11 cellular contexts compared by ENCODE assay signal in genomic region chr9:136242908-136243525, GRCh38. TPM values are rescaled to one million over a fixed set of nuclear protein-coding genes. Genes with fewer than 3 reads are reported as not detected.
DNase-seq lines count a peak whose midpoint lies in the region; ATAC-seq, FAIRE-seq and TF ChIP-seq lines count a peak whose summit lies in the region.
"Had no signal": no experiment of that assay in that cellular context is flagged by ENCODE, and none has a peak within 500 bp of the region (broad histone marks: within the 10 kb centered on the region; RNA-seq: fewer than 3 reads in every experiment).

No MANE protein-coding gene starts in this region.

- no peaks in the 10 kb centered on the region for H3K9me3 ChIP-seq in CD4-positive, alpha-beta memory T cell (ENCODE audit: control insufficient read depth in 1 of 2, low read length in 2 of 2)
- H3K9me3 ChIP-seq in keratinocyte (ENCODE audit: control insufficient read depth, low read depth, low read length), result no peaks in the 10 kb centered on the region
- H3K9me3 ChIP-seq: right lobe of liver had no signal

- peaks cover 3% of the 10 kb centered on the region for H3K9me1 ChIP-seq in keratinocyte (ENCODE audit: control insufficient read depth, extremely low read depth, insufficient read depth, low read length)

- POLR2A ChIA-PET in CD4-positive, alpha-beta memory T cell (lab: Charles Lee; ENCODE audit: partially characterized antibody), result interaction anchor here (1.3 kb wide), 1 partner anchor 24 kb away, joined by 7 read pairs; no protein-coding TSS in a partner anchor

- TF ChIP-seq CTCF in keratinocyte (optimal IDR thresholded peaks at IDR 0.05 in 1 of 3, IDR thresholded peaks at IDR 0.05 in 1 of 3, conservative IDR thresholded peaks at IDR 0.05 in 1 of 3; ENCODE audit: extremely low read depth in 1 of 3, insufficient read depth in 2 of 3, low read length in 3 of 3), result peak in 2 of 3 experiments; percentile 20 to 54

- H3K4me1 ChIP-seq in CD4-positive, alpha-beta memory T cell (ENCODE audit: insufficient read depth, low read length), result peaks cover 35% of the 10 kb centered on the region
- peaks cover 24% of the 10 kb centered on the region for H3K4me1 ChIP-seq in keratinocyte (ENCODE audit: control insufficient read depth, extremely low read depth, insufficient read depth, low read length)

- no peaks in the 10 kb centered on the region for H3K9me3 Mint-ChIP-seq in CD4-positive, alpha-beta memory T cell
- H3K9me3 Mint-ChIP-seq in T-helper 2 cell treated with Interferon-gamma antibody and Interleukin-4, amounts not matched to agents 5 μg/mL and 100 μg/mL, for 36 hours, result no peaks in the 10 kb centered on the region

- TF ChIP-seq POLR2A in GM12891 (IDR thresholded peaks at IDR 0.05; ENCODE audit: low read depth, low read length), result no peak

- H3K36me3 ChIP-seq in CD4-positive, alpha-beta memory T cell (ENCODE audit: insufficient read depth, low read length), result no peaks in the 10 kb centered on the region
- H3K36me3 ChIP-seq in keratinocyte (ENCODE audit: control insufficient read depth in 2 of 2, extremely low read depth in 1 of 2, insufficient read depth in 2 of 2, low read length in 2 of 2), result peaks cover 1 to 7% of the 10 kb centered on the region in 2 experiments
- H3K36me3 ChIP-seq: right lobe of liver had no signal

- intact Hi-C loops in CD4-positive, alpha-beta memory T cell (cut with micrococcal nuclease), result loop anchor here (10.0 kb wide), 1 partner anchor 128 kb away; the partner anchor contains the start of gene TMEM250
- intact Hi-C loops in posterior cingulate gyrus (cut with DNase I), result no loop called here
- intact Hi-C loops in left ventricle myocardium superior (cut with micrococcal nuclease), result no loop called here

- CTCF ChIA-PET in CD4-positive, alpha-beta memory T cell (lab: Charles Lee; ENCODE audit: partially characterized antibody), result no interaction called here

- H3K4me1 Mint-ChIP-seq in CD4-positive, alpha-beta memory T cell, result peaks cover 26 to 54% (median 36%) of the 10 kb centered on the region in 4 donors
- peaks cover 29% of the 10 kb centered on the region for H3K4me1 Mint-ChIP-seq in T-helper 2 cell treated with Interferon-gamma antibody and Interleukin-4, amounts not matched to agents 5 μg/mL and 100 μg/mL, for 36 hours (ENCODE audit: low read depth)

- peak overlapping the region; percentile 19 for H3K27ac ChIP-seq in CD4-positive, alpha-beta memory T cell (ENCODE audit: low read depth, low read length)
- no peak overlapping the region for H3K27ac ChIP-seq in keratinocyte (ENCODE audit: control insufficient read depth, insufficient read depth, low read length)
- H3K27ac ChIP-seq: right lobe of liver had no signal

- H3K27ac Mint-ChIP-seq in CD4-positive, alpha-beta memory T cell, result peak overlapping the region in 6 of 7 donors; percentile 60 to 93 (median 80)
- peak overlapping the region; percentile 86 for H3K27ac Mint-ChIP-seq in T-helper 2 cell treated with Interferon-gamma antibody and Interleukin-4, amounts not matched to agents 5 μg/mL and 100 μg/mL, for 36 hours

- DNase-seq in CD4-positive, alpha-beta memory T cell, result peak in 1 of 5 donors; percentile 27
- DNase-seq in GM12891 (ENCODE audit: insufficient read length, low spot score), result no peak
- no peak for DNase-seq in T-helper 2 cell treated with Interferon-gamma antibody and Interleukin-4, amounts not matched to agents 5 μg/mL and 100 μg/mL, for 36 hours (ENCODE audit: low spot score)
- no peak for DNase-seq in keratinocyte (ENCODE audit: low read depth, low spot score)
- DNase-seq in posterior cingulate gyrus, result no peak
- no peak for DNase-seq in left ventricle myocardium superior
- DNase-seq: activated CD4-positive, CD25-positive, alpha-beta regulatory T cell; right lobe of liver had no signal

- H3K79me2 ChIP-seq in keratinocyte (ENCODE audit: control insufficient read depth, insufficient read depth, low read length), result peaks cover 56% of the 10 kb centered on the region

- peaks cover 23% of the 10 kb centered on the region for H4K20me1 ChIP-seq in keratinocyte (ENCODE audit: control insufficient read depth, extremely low read depth, insufficient read depth, low read length)

- no peaks in the 10 kb centered on the region for H3K27me3 Mint-ChIP-seq in CD4-positive, alpha-beta memory T cell
- H3K27me3 Mint-ChIP-seq in T-helper 2 cell treated with Interferon-gamma antibody and Interleukin-4, amounts not matched to agents 5 μg/mL and 100 μg/mL, for 36 hours (ENCODE audit: low read depth), result peaks cover 4% of the 10 kb centered on the region

- H2AFZ ChIP-seq in keratinocyte (ENCODE audit: control insufficient read depth, low read length), result no peak overlapping the region

- dilution Hi-C loops in keratinocyte (cut with MboI; ENCODE audit: extremely low pct_ligation_motif_present, low sequenced_read_pairs), result no loop called here

- ATAC-seq in GM18870 (IDR thresholded peaks at IDR 0.05; ENCODE audit: unreplicated experiment) (no peak), GM21390 (IDR thresholded peaks at IDR 0.05; ENCODE audit: unreplicated experiment) (no peak), left ventricle myocardium superior (no peak)

- no peak overlapping the region for H3K9ac ChIP-seq in keratinocyte (ENCODE audit: control insufficient read depth, extremely low read depth, insufficient read depth, low read length)

- FAIRE-seq in GM12891 (lab: Jason Lieb, UNC), result peak; percentile 67
- no peak for FAIRE-seq in keratinocyte (lab: Jason Lieb, UNC)

- no peak overlapping the region for H3K4me3 ChIP-seq in CD4-positive, alpha-beta memory T cell (ENCODE audit: low read length in 2 of 2)
- no peak overlapping the region for H3K4me3 ChIP-seq in keratinocyte (ENCODE audit: control insufficient read depth in 2 of 3, extremely low read depth in 1 of 3, insufficient read depth in 2 of 3, low read depth in 1 of 3, low read length in 3 of 3)
- H3K4me3 ChIP-seq: right lobe of liver had no signal

- no peaks in the 10 kb centered on the region for H3K27me3 ChIP-seq in CD4-positive, alpha-beta memory T cell (ENCODE audit: insufficient read depth, low read length)
- H3K27me3 ChIP-seq in keratinocyte (ENCODE audit: control insufficient read depth, extremely low read depth, insufficient read depth, low read length), result peaks cover 17% of the 10 kb centered on the region
- H3K27me3 ChIP-seq: right lobe of liver had no signal

- H3K36me3 Mint-ChIP-seq in CD4-positive, alpha-beta memory T cell, result peaks cover 0 to 8% of the 10 kb centered on the region in 2 donors
- peaks cover 5% of the 10 kb centered on the region for H3K36me3 Mint-ChIP-seq in T-helper 2 cell treated with Interferon-gamma antibody and Interleukin-4, amounts not matched to agents 5 μg/mL and 100 μg/mL, for 36 hours (ENCODE audit: low read depth)

- H3K4me3 Mint-ChIP-seq in CD4-positive, alpha-beta memory T cell, result peak overlapping the region in 3 of 8 donors; percentile 40 to 94 (median 94)
- peak overlapping the region; percentile 92 for H3K4me3 Mint-ChIP-seq in T-helper 2 cell treated with Interferon-gamma antibody and Interleukin-4, amounts not matched to agents 5 μg/mL and 100 μg/mL, for 36 hours

- H3K4me2 ChIP-seq in keratinocyte (ENCODE audit: control insufficient read depth, extremely low read depth, insufficient read depth, low read depth, low read length), result no peak overlapping the region

TF ChIP-seq in GM12891, 5 proteins besides CTCF, POLR2A, EP300 and RAD21:
- TF ChIP-seq PAX5 (IDR thresholded peaks at IDR 0.05; ENCODE audit: insufficient read depth, low read length, severe bottlenecking), result no peak
- TF ChIP-seq POU2F2 (IDR thresholded peaks at IDR 0.05; ENCODE audit: low read depth, low read length), result no peak
- TF ChIP-seq TAF1 (IDR thresholded peaks at IDR 0.05; ENCODE audit: low read depth, low read length), result no peak
- no peak for TF ChIP-seq SPI1 (IDR thresholded peaks at IDR 0.05; ENCODE audit: low read depth, low read length)
- no peak for TF ChIP-seq POLR2AphosphoS5 (IDR thresholded peaks at IDR 0.05; ENCODE audit: low read depth, low read length)

RNA-seq across cellular contexts. Expression of gene QSOX2, which starts 2.6 kb away (rescaled TPM):
- 10 to 100 TPM; 14.8 to 15.0 TPM for total RNA-seq in CD4-positive, alpha-beta memory T cell
- under 1 TPM; 0.35 to 0.87 TPM for polyA plus RNA-seq in CD4-positive, alpha-beta memory T cell
- polyA plus RNA-seq in GM12891 (2012; ENCODE audit: low read depth, missing spikeins), result 8.2 TPM
- polyA plus RNA-seq in keratinocyte, result 6.9 to 11.9 TPM (median 10.9 TPM) in 3 replicates
- 7.8 TPM for polyA plus RNA-seq in keratinocyte (2011; ENCODE audit: low read depth)
- polyA plus RNA-seq in keratinocyte (2011; cell fraction: cytosol; rRNA removed), result 2.4 and 3.4 TPM in 2 replicates
- polyA plus RNA-seq in keratinocyte (2011; cell fraction: nucleus; rRNA removed), result 22.9 and 28.2 TPM in 2 replicates
- 6.2 and 8.8 TPM in 2 replicates for polyA plus RNA-seq in keratinocyte (2012; ENCODE audit: low replicate concordance)
- 8.9 to 11.9 TPM (median 9.2 TPM) in 3 replicates for polyA minus RNA-seq in keratinocyte
- polyA minus RNA-seq in keratinocyte (2011; cell fraction: cytosol; rRNA and poly(A)+ RNA removed), result 5.8 TPM
- 15.0 and 25.2 TPM in 2 replicates for polyA minus RNA-seq in keratinocyte (2011; cell fraction: nucleus; rRNA and poly(A)+ RNA removed)
- total RNA-seq in left ventricle myocardium superior, result 8.7 TPM

RNA-seq across cellular contexts. Expression of gene LHX3, which starts 38.1 kb away (rescaled TPM):
- total RNA-seq in CD4-positive, alpha-beta memory T cell, result not detected
- polyA plus RNA-seq in CD4-positive, alpha-beta memory T cell, result not detected
- not detected for polyA plus RNA-seq in GM12891 (2012; ENCODE audit: low read depth, missing spikeins)
- polyA plus RNA-seq in keratinocyte, result not detected in 3 replicates
- not detected for polyA plus RNA-seq in keratinocyte (2011; ENCODE audit: low read depth)
- not detected in 2 replicates for polyA plus RNA-seq in keratinocyte (2011; cell fraction: cytosol; rRNA removed)
- 0.07 TPM in 1 of 2 replicates, not detected in the other for polyA plus RNA-seq in keratinocyte (2011; cell fraction: nucleus; rRNA removed)
- not detected in 2 replicates for polyA plus RNA-seq in keratinocyte (2012; ENCODE audit: low replicate concordance)
- polyA minus RNA-seq in keratinocyte, result not detected in 3 replicates
- polyA minus RNA-seq in keratinocyte (2011; cell fraction: cytosol; rRNA and poly(A)+ RNA removed), result not detected
- not detected in 2 replicates for polyA minus RNA-seq in keratinocyte (2011; cell fraction: nucleus; rRNA and poly(A)+ RNA removed)
- not detected for total RNA-seq in left ventricle myocardium superior
- total RNA-seq: liver, right lobe of liver had no signal
- polyA plus RNA-seq: liver had no signal
